ENCODE assay signal across 9 cellular contexts in the genomic region with DNA sequence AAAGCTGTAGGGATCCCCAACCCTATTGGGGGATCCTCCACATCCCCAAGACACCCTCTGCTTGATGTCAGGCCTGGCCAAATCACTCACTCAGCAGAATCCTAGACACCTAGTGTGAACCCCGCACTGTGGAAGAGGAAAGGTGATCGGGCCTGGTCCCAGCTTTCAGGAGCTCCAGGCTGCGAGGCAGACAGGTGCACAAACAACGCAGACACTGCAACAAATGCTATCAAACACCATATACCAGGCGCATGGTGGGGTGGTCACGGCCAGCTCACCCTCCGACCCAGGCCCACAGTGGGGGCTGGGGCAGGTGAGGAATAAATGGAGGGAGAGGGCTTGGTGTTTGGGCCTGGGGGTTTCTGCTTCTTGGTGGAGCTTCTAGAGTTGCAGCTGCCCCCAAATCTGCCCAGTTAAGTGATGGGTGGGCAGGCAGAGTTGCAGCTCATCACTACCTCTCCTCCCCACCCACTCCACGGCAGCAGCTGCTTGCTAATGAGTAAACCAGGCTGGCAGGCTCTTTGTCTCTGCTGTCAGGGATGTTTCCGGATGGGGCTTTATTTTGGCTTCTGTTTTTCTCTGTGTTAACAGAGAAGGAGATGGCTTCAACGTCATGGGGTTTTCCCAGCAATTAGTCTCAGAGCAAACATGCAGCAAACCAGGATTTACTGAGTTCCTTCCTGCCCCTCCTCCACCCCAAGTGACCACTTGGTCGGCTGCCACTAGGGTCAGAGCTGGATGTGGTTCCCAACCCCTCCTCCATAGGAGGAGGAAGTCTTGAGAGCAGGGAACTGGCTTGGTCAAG. TPM values are rescaled to one million over a fixed set of nuclear protein-coding genes. Genes with fewer than 3 reads are reported as not detected.
A peak's percentile ranks its signal among the peaks of the same experiment; 100 is the strongest.
DNase-seq lines count a peak whose midpoint lies in the region; ATAC-seq, FAIRE-seq and TF ChIP-seq lines count a peak whose summit lies in the region.
"Had no signal": no experiment of that assay in that cellular context is flagged by ENCODE, and none has a peak within 500 bp of the region (broad histone marks: within the 10 kb centered on the region; RNA-seq: fewer than 3 reads in every experiment).

No MANE protein-coding gene starts in this region.

- peak overlapping the region in 3 of 4 donors; percentile 46 to 78 (median 65) for H3K27ac ChIP-seq in body of pancreas

- intact Hi-C loops in body of pancreas (cut with DNase I) = no loop called here

- H3K4me3 Mint-ChIP-seq in stimulated activated memory B cell treated with anti-CD40 and anti-IgM and Interleukin-4, amounts not matched to agents 10 μg/mL and 1 μg/mL and 100 μg/mL, for 72 hours = no peak overlapping the region

- ATAC-seq in GM19438 (IDR thresholded peaks at IDR 0.05; ENCODE audit: low read depth, unreplicated experiment) = peak; percentile 50
- ATAC-seq in body of pancreas = peak; percentile 88
- no peak for ATAC-seq in stimulated activated memory B cell treated with anti-CD40 and anti-IgM and Interleukin-4, amounts not matched to agents 10 μg/mL and 1 μg/mL and 100 μg/mL, for 72 hours
- ATAC-seq in GM19397 (IDR thresholded peaks at IDR 0.05; ENCODE audit: unreplicated experiment) = no peak

- H3K36me3 ChIP-seq in body of pancreas (replicated peaks in 1 of 2; ENCODE audit: insufficient read depth in 1 of 2, low read depth in 2 of 2) = no peaks in the 10 kb centered on the region

- TF ChIP-seq CTCF in body of pancreas (IDR thresholded peaks at IDR 0.05) = no peak

- peak; percentile 56 for DNase-seq in NCI-H510A treated with DMSO at 0.1 percent for 48 hours (lab: John Stamatoyannopoulos, UW)
- peak; percentile 50 to 85 (median 58) for DNase-seq in body of pancreas
- DNase-seq in iris pigment epithelial cell (ENCODE audit: low read depth) = peak; percentile 89
- DNase-seq in urothelium cell line (ENCODE audit: low spot score) = no peak
- no peak for DNase-seq in NCI-H446 treated with DMSO at 0.1 percent for 48 hours (lab: John Stamatoyannopoulos, UW)

- H3K4me1 ChIP-seq in body of pancreas = peaks cover 24% of the 10 kb centered on the region

- no peaks in the 10 kb centered on the region for H3K9me3 Mint-ChIP-seq in stimulated activated memory B cell treated with anti-CD40 and anti-IgM and Interleukin-4, amounts not matched to agents 10 μg/mL and 1 μg/mL and 100 μg/mL, for 72 hours

- no peaks in the 10 kb centered on the region for H3K27me3 ChIP-seq in body of pancreas

- H3K4me1 Mint-ChIP-seq in stimulated activated memory B cell treated with anti-CD40 and anti-IgM and Interleukin-4, amounts not matched to agents 10 μg/mL and 1 μg/mL and 100 μg/mL, for 72 hours = no peaks in the 10 kb centered on the region

- no peaks in the 10 kb centered on the region for H3K9me3 ChIP-seq in body of pancreas

- peak in 1 of 3 donors; percentile 24 for TF ChIP-seq POLR2A in body of pancreas (IDR thresholded peaks at IDR 0.05)

- no peaks in the 10 kb centered on the region for H3K27me3 Mint-ChIP-seq in stimulated activated memory B cell treated with anti-CD40 and anti-IgM and Interleukin-4, amounts not matched to agents 10 μg/mL and 1 μg/mL and 100 μg/mL, for 72 hours

- 52 to 56% methylated on average over 8 to 9 of the region's 11 CpGs for WGBS in body of pancreas, 2 donors

- no peak overlapping the region for H3K4me3 ChIP-seq in body of pancreas

- peaks cover 21% of the 10 kb centered on the region for H3K36me3 Mint-ChIP-seq in stimulated activated memory B cell treated with anti-CD40 and anti-IgM and Interleukin-4, amounts not matched to agents 10 μg/mL and 1 μg/mL and 100 μg/mL, for 72 hours

- no peak for FAIRE-seq in urothelium cell line (lab: Jason Lieb, UNC)
- FAIRE-seq: frontal cortex had no signal

- H3K27ac Mint-ChIP-seq in stimulated activated memory B cell treated with anti-CD40 and anti-IgM and Interleukin-4, amounts not matched to agents 10 μg/mL and 1 μg/mL and 100 μg/mL, for 72 hours = peak overlapping the region; percentile 23

RNA-seq across cellular contexts. Expression of gene PECAM1, which starts 46.6 kb away (rescaled TPM):
- 10 to 100 TPM; 12.5 to 45.4 TPM for total RNA-seq in body of pancreas

Comparison
In these comparisons a context has a peak if more than half of its experiments do, and no peak if none do; other contexts are left out.
1. ATAC-seq: peak in GM19438 (single experiment) and body of pancreas (single experiment); none in stimulated activated memory B cell treated with anti-CD40 and anti-IgM and Interleukin-4, amounts not matched to agents 10 μg/mL and 1 μg/mL and 100 μg/mL, for 72 hours (single experiment) and GM19397 (single experiment).
2. DNase-seq: peak in NCI-H510A treated with DMSO at 0.1 percent for 48 hours (single experiment), body of pancreas (4 of 4) and iris pigment epithelial cell (single experiment); none in urothelium cell line (single experiment) and NCI-H446 treated with DMSO at 0.1 percent for 48 hours (single experiment).